In genomic region chr16:2911580-2912329, GRCh38 we compare ENCODE assay signal across 8 cellular contexts. TPM values are rescaled to one million over a fixed set of nuclear protein-coding genes. Genes with fewer than 3 reads are reported as not detected.
A peak's percentile ranks its signal among the peaks of the same experiment; 100 is the strongest.
DNase-seq lines count a peak whose midpoint lies in the region; ATAC-seq and TF ChIP-seq lines count a peak whose summit lies in the region.

Gene FLYWCH1, plus strand, starts transcription at chr16:2911931. Its CDS starts 17,755 bp downstream, at chr16:2929686.

- H3K27ac ChIP-seq in VCaP (peak within 1 kb of the TSS; percentile 65; the same call in 1 of the 2 replicates), iPS-18a (ENCODE audit: low read length) (no peak within 1 kb of the TSS)

- CTCF ChIA-PET in AG04449 (lab: Yijun Ruan, JAX) = interaction anchor here (1.4 to 18.7 kb wide), 6 partner anchors 8 to 73 kb away, joined by 4 to 396 read pairs (median 7); partner anchors contain the start of gene FLYWCH2

- H3K9ac ChIP-seq in iPS-18a (ENCODE audit: low read length) (peak within 1 kb of the TSS; percentile 12), skeletal muscle satellite cell (ENCODE audit: low read depth, low read length) (peak within 1 kb of the TSS; percentile 89)

- DNase-seq in AG04449 (ENCODE audit: low read depth, low spot score) (peak; percentile 80), NCI-H2196 treated with DMSO at 0.1 percent for 48 hours (lab: John Stamatoyannopoulos, UW; ENCODE audit: unreplicated experiment) (peak; percentile 95), T47D (ENCODE audit: low read depth in 1 of 2, low spot score in 1 of 2) (peak; percentile 90 to 98)

- H3K4me1 ChIP-seq in iPS-18a (ENCODE audit: control insufficient read depth, low read depth, low read length) (peaks cover 6% of the 10 kb centered on the region), skeletal muscle satellite cell (ENCODE audit: control insufficient read depth, insufficient read depth, low read length) (peaks cover 47% of the 10 kb centered on the region)

- peak within 1 kb of the TSS; percentile 85 for H3K4me3 ChIP-seq in AG04449 (ENCODE audit: low read depth, low read length)
- peak within 1 kb of the TSS; percentile 81 for H3K4me3 ChIP-seq in iPS-18a (ENCODE audit: low read length)
- H3K4me3 ChIP-seq in skeletal muscle satellite cell (ENCODE audit: low read length) = peak within 1 kb of the TSS; percentile 94

- H3K27me3 ChIP-seq in iPS-18a (ENCODE audit: control insufficient read depth, insufficient read depth, low read length) (peaks cover 13% of the 10 kb centered on the region), skeletal muscle satellite cell (ENCODE audit: control insufficient read depth, insufficient read depth, low read length) (no peaks in the 10 kb centered on the region)

- in situ Hi-C loops in T47D (cut with HindIII; ENCODE audit: low pct_unique_long_range_greater_than_20kb, low sequenced_read_pairs) = no loop called here

- ATAC-seq in GM18907 (IDR thresholded peaks at IDR 0.05; ENCODE audit: unreplicated experiment) (peak; percentile 92), HG03139 (IDR thresholded peaks at IDR 0.05; ENCODE audit: unreplicated experiment) (peak; percentile 71)

- POLR2A ChIA-PET in AG04449 (lab: Yijun Ruan, JAX) = interaction anchor here (1.6 to 2.4 kb wide), 2 partner anchors 10 to 28 kb away, joined by 4 to 14 read pairs; partner anchors contain the start of gene FLYWCH2

- H3K36me3 ChIP-seq in iPS-18a (ENCODE audit: control insufficient read depth, low read depth, low read length) (no peaks in the 10 kb centered on the region), skeletal muscle satellite cell (ENCODE audit: insufficient read depth, low read length) (peaks cover 12% of the 10 kb centered on the region)

- TF ChIP-seq CTCF in AG04449 (IDR thresholded peaks at IDR 0.05; ENCODE audit: insufficient read depth, low read length, missing control alignments) (no peak), VCaP (conservative IDR thresholded peaks at IDR 0.05) (no peak)

- H3K4me2 ChIP-seq in skeletal muscle satellite cell (ENCODE audit: low read length) = peak within 1 kb of the TSS; percentile 100

- no peaks in the 10 kb centered on the region for H3K9me3 ChIP-seq in iPS-18a (ENCODE audit: control insufficient read depth, low read depth, low read length)
- no peaks in the 10 kb centered on the region for H3K9me3 ChIP-seq in skeletal muscle satellite cell (replicated peaks; ENCODE audit: low read length)

RNA-seq across cellular contexts. Expression of gene FLYWCH1, which starts in this region (rescaled TPM):
- 30.8 and 40.1 TPM in 2 replicates for total RNA-seq in skeletal muscle satellite cell (2012; rRNA removed)
